In the genomic region with DNA sequence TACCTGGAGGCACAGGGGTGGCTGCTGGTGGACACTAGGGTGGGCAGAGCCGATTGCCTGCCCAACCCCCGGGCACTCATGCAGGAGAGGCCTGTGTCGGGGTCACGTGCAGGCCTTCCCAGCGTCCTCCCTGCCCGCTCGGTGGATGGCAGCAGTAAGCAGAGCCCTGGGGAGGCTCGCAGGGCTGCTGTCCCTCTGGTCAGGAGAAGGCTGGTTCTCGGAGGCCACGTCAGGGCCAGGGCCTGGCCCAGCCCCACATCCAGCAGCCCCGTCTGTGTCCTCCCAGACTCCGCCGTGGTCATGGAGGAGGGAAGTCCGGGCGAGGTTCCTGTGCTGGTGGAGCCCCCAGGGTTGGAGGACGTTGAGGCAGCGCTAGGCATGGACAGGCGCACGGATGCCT, we compare ENCODE assay signal across 17 cellular contexts. TPM values are rescaled to one million over a fixed set of nuclear protein-coding genes. Genes with fewer than 3 reads are reported as not detected.
DNase-seq lines count a peak whose midpoint lies in the region; TF ChIP-seq lines count a peak whose summit lies in the region.
"Had no signal": no experiment of that assay in that cellular context is flagged by ENCODE, and none has a peak within 500 bp of the region (broad histone marks: within the 10 kb centered on the region; RNA-seq: fewer than 3 reads in every experiment).

No MANE protein-coding gene starts in this region.

- no peaks in the 10 kb centered on the region for H3K9me3 ChIP-seq in BLaER1 treated with 17β-estradiol and CSF1 and Interleukin-3, amounts not matched to agents 10 nM and 100 nM (replicated peaks in 1 of 11)
- H3K9me3 ChIP-seq in WERI-Rb-1 (ENCODE audit: severe bottlenecking) (no peaks in the 10 kb centered on the region), muscle layer of colon (ENCODE audit: low read length) (no peaks in the 10 kb centered on the region), smooth muscle cell (replicated peaks; ENCODE audit: low read depth) (no peaks in the 10 kb centered on the region)
- H3K9me3 ChIP-seq: A549 had no signal

- no peaks in the 10 kb centered on the region for H3F3A ChIP-seq in smooth muscle cell (ENCODE audit: low read depth)

- H2AFZ ChIP-seq in smooth muscle cell (ENCODE audit: low read depth): no peak overlapping the region
- H2AFZ ChIP-seq: GM23338 had no signal

- no peaks in the 10 kb centered on the region for H3K27me3 ChIP-seq in BLaER1 treated with 17β-estradiol and CSF1 and Interleukin-3, amounts not matched to agents 10 nM and 100 nM
- H3K27me3 ChIP-seq in WERI-Rb-1 (ENCODE audit: insufficient read depth, low read depth, severe bottlenecking) (no peaks in the 10 kb centered on the region), muscle layer of colon (ENCODE audit: control insufficient read depth in 1 of 2, insufficient read depth in 2 of 2, low read length in 2 of 2) (no peaks in the 10 kb centered on the region), rectal smooth muscle tissue (ENCODE audit: control insufficient read depth, insufficient read depth, low read length) (no peaks in the 10 kb centered on the region), smooth muscle cell (ENCODE audit: low read depth) (no peaks in the 10 kb centered on the region)

- DNase-seq in WERI-Rb-1 (no peak), DMS153 treated with DMSO at 0.1 percent for 48 hours (lab: John Stamatoyannopoulos, UW; ENCODE audit: unreplicated experiment) (no peak), smooth muscle cell (lab: John Stamatoyannopoulos, UW; ENCODE audit: unreplicated experiment) (no peak), hypothalamus (lab: John Stamatoyannopoulos, UW) (no peak)
- DNase-seq: CD8-positive, alpha-beta memory T cell; HCEC 1CT; KBM-7; NCI-H1105 treated with DMSO at 0.1 percent for 48 hours; NCI-H1694 treated with DMSO at 0.1 percent for 48 hours; NCI-H510A treated with DMSO at 0.1 percent for 48 hours; NCI-H774; SHP77 treated with DMSO at 0.1 percent for 48 hours had no signal

- peaks cover 33 to 94% (median 78%) of the 10 kb centered on the region in 10 experiments for H3K4me1 ChIP-seq in BLaER1 treated with 17β-estradiol and CSF1 and Interleukin-3, amounts not matched to agents 10 nM and 100 nM
- peaks cover 16% of the 10 kb centered on the region for H3K4me1 ChIP-seq in muscle layer of colon (ENCODE audit: insufficient read depth, low read length)
- peaks cover 4% of the 10 kb centered on the region for H3K4me1 ChIP-seq in rectal smooth muscle tissue (ENCODE audit: control insufficient read depth, insufficient read depth, low read length)
- H3K4me1 ChIP-seq in smooth muscle cell (ENCODE audit: low read depth): no peaks in the 10 kb centered on the region
- H3K4me1 ChIP-seq: A549 had no signal

- peak overlapping the region in 8 of 11 experiments; percentile 52 to 79 (median 66); a peak in 17 of 22 replicates for H3K27ac ChIP-seq in BLaER1 treated with 17β-estradiol and CSF1 and Interleukin-3, amounts not matched to agents 10 nM and 100 nM
- peak overlapping the region; percentile 29; the same call in 1 of the 2 replicates for H3K27ac ChIP-seq in WERI-Rb-1
- peak overlapping the region; percentile 3 for H3K27ac ChIP-seq in muscle layer of colon (ENCODE audit: low read depth, low read length)
- H3K27ac ChIP-seq in rectal smooth muscle tissue (ENCODE audit: low read depth, low read length): peak overlapping the region; percentile 55
- no peak overlapping the region for H3K27ac ChIP-seq in smooth muscle cell (ENCODE audit: low read depth)
- H3K27ac ChIP-seq: A549 had no signal

- H3K9ac ChIP-seq in BLaER1 treated with 17β-estradiol and CSF1 and Interleukin-3, amounts not matched to agents 10 nM and 100 nM: peak overlapping the region in 9 of 11 experiments; percentile 15 to 78 (median 69); a peak in 16 of 22 replicates
- no peak overlapping the region for H3K9ac ChIP-seq in muscle layer of colon (ENCODE audit: low read length)
- no peak overlapping the region for H3K9ac ChIP-seq in rectal smooth muscle tissue (ENCODE audit: low read length)
- no peak overlapping the region for H3K9ac ChIP-seq in smooth muscle cell (ENCODE audit: low read depth)

- peak overlapping the region; percentile 75 to 99 (median 95) for H3K4me2 ChIP-seq in BLaER1 treated with 17β-estradiol and CSF1 and Interleukin-3, amounts not matched to agents 10 nM and 100 nM
- H3K4me2 ChIP-seq in smooth muscle cell: no peak overlapping the region
- H3K4me2 ChIP-seq: A549, GM23338 had no signal

- WGBS in smooth muscle cell (ENCODE audit: low lambda C conversion rate): 93% methylated on average over 19 of the region's 19 CpGs

- peak overlapping the region in 7 of 10 experiments; percentile 2 to 38 (median 28); a peak in 10 of 20 replicates for H3K4me3 ChIP-seq in BLaER1 treated with 17β-estradiol and CSF1 and Interleukin-3, amounts not matched to agents 10 nM and 100 nM
- no peak overlapping the region for H3K4me3 ChIP-seq in WERI-Rb-1 (ENCODE audit: low read depth, low read length)
- H3K4me3 ChIP-seq in muscle layer of colon (ENCODE audit: low read depth in 1 of 2, low read length in 2 of 2): no peak overlapping the region
- H3K4me3 ChIP-seq in rectal smooth muscle tissue (ENCODE audit: low read length): no peak overlapping the region
- H3K4me3 ChIP-seq in smooth muscle cell: no peak overlapping the region
- H3K4me3 ChIP-seq: A549, GM23338 had no signal

- TF ChIP-seq CTCF in WERI-Rb-1 (IDR thresholded peaks at IDR 0.05; ENCODE audit: low read depth, low read length): no peak
- TF ChIP-seq CTCF in smooth muscle cell (IDR thresholded peaks at IDR 0.05; ENCODE audit: borderline replicate concordance, insufficient read depth, poor library complexity, severe bottlenecking): no peak

- H3K79me2 ChIP-seq in smooth muscle cell (ENCODE audit: low read depth): no peaks in the 10 kb centered on the region

- H4K20me1 ChIP-seq in BLaER1 treated with 17β-estradiol and CSF1 and Interleukin-3, amounts not matched to agents 10 nM and 100 nM: peaks cover 30 to 98% (median 69%) of the 10 kb centered on the region in 11 experiments
- peaks cover 5% of the 10 kb centered on the region for H4K20me1 ChIP-seq in smooth muscle cell (ENCODE audit: low read depth)

- H3K36me3 ChIP-seq in BLaER1 treated with 17β-estradiol and CSF1 and Interleukin-3, amounts not matched to agents 10 nM and 100 nM: peaks cover 52 to 89% (median 78%) of the 10 kb centered on the region in 11 experiments
- peaks cover 79% of the 10 kb centered on the region for H3K36me3 ChIP-seq in WERI-Rb-1
- H3K36me3 ChIP-seq in muscle layer of colon (ENCODE audit: insufficient read depth, low read length): peaks cover 37% of the 10 kb centered on the region
- peaks cover 33% of the 10 kb centered on the region for H3K36me3 ChIP-seq in rectal smooth muscle tissue (ENCODE audit: control insufficient read depth, insufficient read depth, low read length)
- no peaks in the 10 kb centered on the region for H3K36me3 ChIP-seq in smooth muscle cell (ENCODE audit: low read depth)

RNA-seq across cellular contexts. Expression of a gene that starts 35.6 kb away (rescaled TPM):
- 29.7 and 64.5 TPM in 2 replicates for total RNA-seq in smooth muscle cell
- 74.7 and 110 TPM in 2 replicates for polyA plus RNA-seq in smooth muscle cell

RNA-seq across cellular contexts. Expression of a gene that starts 35.8 kb away (rescaled TPM):
- total RNA-seq in smooth muscle cell: 14.6 and 23.8 TPM in 2 replicates
- polyA plus RNA-seq in smooth muscle cell: 36.5 and 39.3 TPM in 2 replicates

RNA-seq across cellular contexts. Expression of a gene that starts 52.3 kb away (rescaled TPM):
- 68.2 and 70.1 TPM in 2 replicates for total RNA-seq in smooth muscle cell
- 47.9 and 71.3 TPM in 2 replicates for polyA plus RNA-seq in smooth muscle cell

RNA-seq across cellular contexts. Expression of a gene that starts 56.7 kb away (rescaled TPM):
- total RNA-seq in smooth muscle cell: 14.4 and 21.8 TPM in 2 replicates
- 40.2 and 56.8 TPM in 2 replicates for polyA plus RNA-seq in smooth muscle cell

Comparison
In these comparisons a context has a peak if more than half of its experiments do, and no peak if none do; other contexts are left out.
1. H3K4me3 ChIP-seq: peak in BLaER1 treated with 17β-estradiol and CSF1 and Interleukin-3, amounts not matched to agents 10 nM and 100 nM (7 of 10); none in WERI-Rb-1 (single experiment), muscle layer of colon (0 of 2), rectal smooth muscle tissue (single experiment) and smooth muscle cell (single experiment).
2. H3K9ac ChIP-seq: peak in BLaER1 treated with 17β-estradiol and CSF1 and Interleukin-3, amounts not matched to agents 10 nM and 100 nM (9 of 11); none in muscle layer of colon (single experiment), rectal smooth muscle tissue (single experiment) and smooth muscle cell (single experiment).